ENCODE assay signal across 18 cellular contexts in the genomic region with DNA sequence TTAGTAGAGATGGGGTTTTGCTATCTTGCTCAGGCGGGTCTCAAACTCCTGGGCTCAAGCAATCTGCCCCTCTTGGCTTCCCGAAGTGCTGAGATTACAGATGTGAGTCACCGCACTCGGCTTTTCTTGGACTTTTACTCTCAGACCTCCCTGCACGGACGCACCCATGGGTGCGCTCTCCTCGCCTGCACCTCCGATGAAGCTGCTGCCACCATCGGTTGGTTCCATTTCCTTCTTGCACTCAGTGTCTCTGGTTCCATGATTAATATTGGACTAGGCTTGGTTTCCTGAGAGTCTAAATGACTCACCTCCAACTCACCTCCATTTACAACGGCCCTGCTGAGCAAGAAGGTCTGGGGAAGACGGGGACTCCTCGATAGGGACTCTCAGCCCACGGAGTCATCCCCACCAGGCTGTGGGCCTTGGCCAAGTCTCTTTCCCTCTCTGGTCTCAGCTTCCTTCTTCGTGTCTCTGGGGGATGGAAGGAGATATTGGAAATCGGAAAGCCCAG. TPM values are rescaled to one million over a fixed set of nuclear protein-coding genes. Genes with fewer than 3 reads are reported as not detected.
DNase-seq lines count a peak whose midpoint lies in the region; ATAC-seq and TF ChIP-seq lines count a peak whose summit lies in the region.
"Had no signal": no experiment of that assay in that cellular context is flagged by ENCODE, and none has a peak within 500 bp of the region (broad histone marks: within the 10 kb centered on the region; RNA-seq: fewer than 3 reads in every experiment).

No MANE protein-coding gene starts in this region.

- H3K27ac Mint-ChIP-seq in T-helper 2 cell treated with Interferon-gamma antibody and Interleukin-4, amounts not matched to agents 5 μg/mL and 100 μg/mL, for 36 hours, result peak overlapping the region; percentile 15

- peaks cover 55% of the 10 kb centered on the region for H3K4me1 Mint-ChIP-seq in T-helper 2 cell treated with Interferon-gamma antibody and Interleukin-4, amounts not matched to agents 5 μg/mL and 100 μg/mL, for 36 hours (ENCODE audit: low read depth)

- no peaks in the 10 kb centered on the region for H3K9me3 Mint-ChIP-seq in T-helper 2 cell treated with Interferon-gamma antibody and Interleukin-4, amounts not matched to agents 5 μg/mL and 100 μg/mL, for 36 hours

- DNase-seq in activated T-cell treated with anti-CD3 and anti-CD28 coated beads for 48 hours (ENCODE audit: low read depth) (peak; percentile 46), activated T-cell treated with anti-CD3 and anti-CD28 coated beads for 4 hours (no peak), kidney tubule cell (ENCODE audit: low spot score) (peak; percentile 62), D341Med (ENCODE audit: low spot score) (no peak), AG08395 (ENCODE audit: low spot score) (no peak), left ventricle myocardium superior (no peak)
- peak; percentile 56 for DNase-seq in T-helper 2 cell treated with Interferon-gamma antibody and Interleukin-4, amounts not matched to agents 5 μg/mL and 100 μg/mL, for 36 hours (ENCODE audit: low spot score)
- DNase-seq: activated CD4-positive, alpha-beta T cell treated with anti-CD3 and anti-CD28 coated beads, Interleukin-2, amount 10 ng/mL, durations not matched to agents 7 days and 5 days; effector CD8-positive, alpha-beta T cell; heart right ventricle; islet precursor cell; MG63; NCI-H1694; retina; SJCRH30 had no signal

- H3K27me3 Mint-ChIP-seq in T-helper 2 cell treated with Interferon-gamma antibody and Interleukin-4, amounts not matched to agents 5 μg/mL and 100 μg/mL, for 36 hours (ENCODE audit: low read depth), result no peaks in the 10 kb centered on the region
- H3K27me3 Mint-ChIP-seq: activated CD4-positive, alpha-beta T cell treated with anti-CD3 and anti-CD28 coated beads, Interleukin-2, amount 10 ng/mL, durations not matched to agents 7 days and 5 days had no signal

- TF ChIP-seq POLR2A in GM18505 (IDR thresholded peaks at IDR 0.05; ENCODE audit: borderline replicate concordance, extremely low read depth, insufficient read depth, insufficient read length), result peak; percentile 9

- H3K4me3 Mint-ChIP-seq in T-helper 2 cell treated with Interferon-gamma antibody and Interleukin-4, amounts not matched to agents 5 μg/mL and 100 μg/mL, for 36 hours, result no peak overlapping the region
- H3K4me3 Mint-ChIP-seq: activated CD4-positive, alpha-beta T cell treated with anti-CD3 and anti-CD28 coated beads, Interleukin-2, amount 10 ng/mL, durations not matched to agents 7 days and 5 days had no signal

- ATAC-seq in GM18505 (IDR thresholded peaks at IDR 0.05; ENCODE audit: unreplicated experiment), result no peak
- ATAC-seq in left ventricle myocardium superior, result no peak
- ATAC-seq: heart right ventricle had no signal

- H3K36me3 Mint-ChIP-seq in T-helper 2 cell treated with Interferon-gamma antibody and Interleukin-4, amounts not matched to agents 5 μg/mL and 100 μg/mL, for 36 hours (ENCODE audit: low read depth), result no peaks in the 10 kb centered on the region

- intact Hi-C loops in left ventricle myocardium superior (cut with micrococcal nuclease), result no loop called here

RNA-seq across cellular contexts. Expression of gene TNFRSF8, which starts 6.7 kb away (rescaled TPM):
- 1.2 TPM for total RNA-seq in left ventricle myocardium superior
- total RNA-seq: fibroblast of lung, temporal lobe had no signal

RNA-seq across cellular contexts. Expression of gene MIIP, which starts 37.1 kb away (rescaled TPM):
- total RNA-seq in left ventricle myocardium superior, result 11.5 TPM

Comparison
In these comparisons a context has a peak if more than half of its experiments do, and no peak if none do; other contexts are left out.
1. DNase-seq: peak in activated T-cell treated with anti-CD3 and anti-CD28 coated beads for 48 hours (single experiment), T-helper 2 cell treated with Interferon-gamma antibody and Interleukin-4, amounts not matched to agents 5 μg/mL and 100 μg/mL, for 36 hours (single experiment) and kidney tubule cell (single experiment); none in activated T-cell treated with anti-CD3 and anti-CD28 coated beads for 4 hours (single experiment), D341Med (single experiment), AG08395 (single experiment) and left ventricle myocardium superior (single experiment).